In genomic region chr11:69655479-69656394, GRCh38 we compare ENCODE assay signal across 18 cellular contexts. TPM values are rescaled to one million over a fixed set of nuclear protein-coding genes. Genes with fewer than 3 reads are reported as not detected.
DNase-seq lines count a peak whose midpoint lies in the region; ATAC-seq, FAIRE-seq and TF ChIP-seq lines count a peak whose summit lies in the region.
"Had no signal": no experiment of that assay in that cellular context is flagged by ENCODE, and none has a peak within 500 bp of the region (broad histone marks: within the 10 kb centered on the region; RNA-seq: fewer than 3 reads in every experiment).

No MANE protein-coding gene starts in this region.

- peaks cover 31% of the 10 kb centered on the region for H3K36me3 Mint-ChIP-seq in nephron progenitor cell (ENCODE audit: low read depth)
- H3K36me3 Mint-ChIP-seq in WTC11, result peaks cover 23% of the 10 kb centered on the region

- H3K27ac ChIP-seq in caudate nucleus (ENCODE audit: low read depth, low read length), result no peak overlapping the region
- H3K27ac ChIP-seq: foreskin keratinocyte had no signal

- CTCF ChIA-PET in WTC11 (lab: Charles Lee), result interaction anchor here (0.8 to 2.0 kb wide), 7 partner anchors 12 to 524 kb away, joined by 3 to 10 read pairs (median 7); partner anchors contain the start of gene LTO1

- POLR2A ChIA-PET in WTC11 (lab: Charles Lee), result interaction anchor here (1.0 to 2.3 kb wide), 3 partner anchors 11 to 17 kb away, joined by 3 to 9 read pairs (median 8); no protein-coding TSS in a partner anchor

- TF ChIP-seq CTCF in BE2C (IDR thresholded peaks at IDR 0.05; ENCODE audit: low read depth, low read length) (no peak), nephron progenitor cell (IDR thresholded peaks at IDR 0.05) (no peak), WTC11 (IDR thresholded peaks at IDR 0.05) (no peak)

- ATAC-seq in WTC11, result no peak

- H3K27me3 ChIP-seq in BE2C, result no peaks in the 10 kb centered on the region
- H3K27me3 ChIP-seq: breast epithelium, foreskin keratinocyte had no signal

- H3K9me3 ChIP-seq in BE2C, result no peaks in the 10 kb centered on the region
- H3K9me3 ChIP-seq: breast epithelium had no signal

- peaks cover 7% of the 10 kb centered on the region for H3K4me1 ChIP-seq in BE2C
- H3K4me1 ChIP-seq: breast epithelium, foreskin keratinocyte had no signal

- H3K27ac Mint-ChIP-seq in nephron progenitor cell, result peak overlapping the region; percentile 51
- no peak overlapping the region; the same call in 1 of the 2 replicates for H3K27ac Mint-ChIP-seq in WTC11

- no peak for FAIRE-seq in H54 (lab: Jason Lieb, UNC)

- H3K36me3 ChIP-seq in BE2C, result peaks cover 47% of the 10 kb centered on the region

- H3K4me1 Mint-ChIP-seq in nephron progenitor cell, result peaks cover 56% of the 10 kb centered on the region
- peaks cover 28% of the 10 kb centered on the region for H3K4me1 Mint-ChIP-seq in WTC11

- no peak overlapping the region for H3K4me3 ChIP-seq in BE2C (ENCODE audit: low read depth, low read length)
- H3K4me3 ChIP-seq: breast epithelium had no signal

- no peaks in the 10 kb centered on the region for H3K27me3 Mint-ChIP-seq in nephron progenitor cell (ENCODE audit: low read depth, poor library complexity)
- H3K27me3 Mint-ChIP-seq in WTC11 (ENCODE audit: low read depth), result no peaks in the 10 kb centered on the region

- no peaks in the 10 kb centered on the region for H3K9me3 Mint-ChIP-seq in nephron progenitor cell
- H3K9me3 Mint-ChIP-seq in WTC11, result no peaks in the 10 kb centered on the region

- DNase-seq in BE2C, result peak; percentile 55
- peak; percentile 37 for DNase-seq in HT1080 (ENCODE audit: low read depth)
- DNase-seq in astrocyte of the hippocampus (ENCODE audit: low read depth, low spot score), result peak; percentile 17
- DNase-seq in nephron progenitor cell, result no peak
- DNase-seq in WTC11 (ENCODE audit: low spot score), result no peak
- DNase-seq in NCI-H2171 (lab: John Stamatoyannopoulos, UW), result no peak
- no peak for DNase-seq in H54 (ENCODE audit: insufficient read length, low spot score)
- no peak for DNase-seq in caudate nucleus (lab: John Stamatoyannopoulos, UW)
- DNase-seq: activated CD8-positive, alpha-beta memory T cell treated with anti-CD3 and anti-CD28 coated beads for 24 hours; DMS79 treated with DMSO at 0.1 percent for 48 hours; effector CD4-positive, alpha-beta T cell; NCI-H1694; stimulated activated CD4-positive, alpha-beta T cell treated with anti-CD3 and anti-CD28 coated beads, Interleukin-12 subunit alpha, Interleukin-12 subunit beta, amount 100 ng/mL, for 4 hours had no signal

- no peak for TF ChIP-seq POLR2A in H54 (IDR thresholded peaks at IDR 0.05; ENCODE audit: low read depth, low read length)

- H3K4me3 Mint-ChIP-seq in nephron progenitor cell (no peak overlapping the region), WTC11 (no peak overlapping the region)

TF ChIP-seq in WTC11, 78 proteins besides CTCF, POLR2A, EP300 and RAD21:
- no peak for TF ChIP-seq ATF2 (CRISPR knock-in tag; IDR thresholded peaks at IDR 0.05; ENCODE audit: borderline replicate concordance, low read depth)

RNA-seq across cellular contexts. Expression of gene CCND1, which starts 14.8 kb away (rescaled TPM):
- 802 TPM for polyA plus RNA-seq in BE2C (2012; ENCODE audit: insufficient read depth, insufficient read length, low read depth)
- total RNA-seq in HT1080 (2014; rRNA removed; shearing (Covaris generic)), result 617 and 803 TPM in 2 replicates
- 296 and 343 TPM in 2 replicates for polyA plus RNA-seq in HT1080 (2015; cell fraction: cytosol; rRNA removed)
- 337 and 347 TPM in 2 replicates for polyA plus RNA-seq in HT1080 (2015; cell fraction: nucleus; rRNA removed)
- total RNA-seq in WTC11 (2021), result 212 to 224 TPM (median 224 TPM) in 3 replicates

RNA-seq across cellular contexts. Expression of gene LTO1, which starts 19.4 kb away (rescaled TPM):
- polyA plus RNA-seq in BE2C (2012; ENCODE audit: insufficient read depth, insufficient read length, low read depth), result 186 TPM
- 18.6 and 20.4 TPM in 2 replicates for total RNA-seq in HT1080 (2014; rRNA removed; shearing (Covaris generic))
- polyA plus RNA-seq in HT1080 (2015; cell fraction: cytosol; rRNA removed), result 16.8 and 24.4 TPM in 2 replicates
- 45.1 and 58.2 TPM in 2 replicates for polyA plus RNA-seq in HT1080 (2015; cell fraction: nucleus; rRNA removed)
- total RNA-seq in WTC11 (2021), result 20.5 to 27.5 TPM (median 20.6 TPM) in 3 replicates

RNA-seq across cellular contexts. Expression of gene FGF19, which starts 48.1 kb away (rescaled TPM):
- 0.48 TPM for polyA plus RNA-seq in BE2C (2012; ENCODE audit: insufficient read depth, insufficient read length, low read depth)
- total RNA-seq in HT1080 (2014; rRNA removed; shearing (Covaris generic)), result not detected in 2 replicates
- polyA plus RNA-seq in HT1080 (2015; cell fraction: cytosol; rRNA removed), result 0.06 TPM in 1 of 2 replicates, not detected in the other
- not detected in 2 replicates for polyA plus RNA-seq in HT1080 (2015; cell fraction: nucleus; rRNA removed)
- 17.6 to 19.3 TPM (median 18.6 TPM) in 3 replicates for total RNA-seq in WTC11 (2021)
- total RNA-seq: breast epithelium, lung microvascular endothelial cell, omental fat pad had no signal
- polyA plus RNA-seq: BJ had no signal

Comparison
In these comparisons a context has a peak if more than half of its experiments do, and no peak if none do; other contexts are left out.
1. DNase-seq: peak in BE2C (single experiment), HT1080 (single experiment) and astrocyte of the hippocampus (single experiment); none in nephron progenitor cell (single experiment), WTC11 (single experiment), NCI-H2171 (single experiment), H54 (single experiment) and caudate nucleus (0 of 61).
2. RNA of gene FGF19, which starts 48.1 kb away (total RNA-seq): 17.6 to 19.3 TPM in WTC11; not detected in HT1080; every median in the first group is over 10 times any median in the second.